Comparison of ENCODE assay signal across 18 cellular contexts in the genomic region with DNA sequence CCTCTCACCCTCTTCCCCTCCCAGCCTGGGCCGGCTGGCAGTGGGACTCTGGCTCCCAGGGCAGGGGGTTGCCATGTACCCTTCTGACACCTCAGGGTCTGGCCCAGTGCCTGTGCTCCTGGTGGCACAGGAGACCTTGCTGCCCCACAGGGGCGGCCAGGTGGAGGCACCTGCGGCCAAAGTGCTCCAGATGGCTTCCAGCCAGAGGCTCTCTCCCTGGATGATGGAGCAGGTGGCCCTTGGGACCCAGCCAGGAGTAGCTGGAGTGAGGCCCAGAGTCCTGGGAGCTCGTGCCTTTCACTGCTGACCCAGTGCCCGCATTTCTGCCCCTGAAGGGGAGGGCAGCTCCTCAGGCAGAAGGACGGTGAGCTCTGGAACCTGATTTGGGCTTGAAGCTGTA.
DNase-seq lines count a peak whose midpoint lies in the region; ATAC-seq and TF ChIP-seq lines count a peak whose summit lies in the region.
"Had no signal": no experiment of that assay in that cellular context is flagged by ENCODE, and none has a peak within 500 bp of the region (broad histone marks: within the 10 kb centered on the region; RNA-seq: fewer than 3 reads in every experiment).

No MANE protein-coding gene starts in this region.

- WGBS in thyroid gland, 2 donors = 26 to 50% methylated on average over 3 to 4 of the region's 6 CpGs

- peaks cover 48% of the 10 kb centered on the region for H3K27me3 ChIP-seq in left ventricle myocardium inferior (ENCODE audit: low read depth)
- no peaks in the 10 kb centered on the region for H3K27me3 ChIP-seq in WERI-Rb-1 (ENCODE audit: insufficient read depth, low read depth, severe bottlenecking)
- H3K27me3 ChIP-seq in thyroid gland = no peaks in the 10 kb centered on the region
- H3K27me3 ChIP-seq: ascending aorta had no signal

- H3K4me3 ChIP-seq in left ventricle myocardium inferior (no peak overlapping the region), WERI-Rb-1 (ENCODE audit: low read depth, low read length) (no peak overlapping the region), thyroid gland (replicated peaks in 1 of 3) (no peak overlapping the region)
- H3K4me3 ChIP-seq: ascending aorta, tibial nerve had no signal

- TF ChIP-seq CTCF in left ventricle myocardium inferior (IDR thresholded peaks at IDR 0.05; ENCODE audit: borderline replicate concordance) (no peak), WERI-Rb-1 (IDR thresholded peaks at IDR 0.05; ENCODE audit: low read depth, low read length) (no peak), thyroid gland (IDR thresholded peaks at IDR 0.05) (no peak)

- H3K9me3 ChIP-seq in left ventricle myocardium inferior (replicated peaks) (peaks cover 10% of the 10 kb centered on the region), WERI-Rb-1 (ENCODE audit: severe bottlenecking) (peaks cover 18% of the 10 kb centered on the region), thyroid gland (no peaks in the 10 kb centered on the region)
- H3K9me3 ChIP-seq: ascending aorta had no signal

- peak; percentile 55 for DNase-seq in left ventricle myocardium inferior
- no peak for DNase-seq in left cardiac atrium
- peak; percentile 87 for DNase-seq in NCI-H2029 treated with DMSO at 0.1 percent for 48 hours (lab: John Stamatoyannopoulos, UW)
- DNase-seq in WERI-Rb-1 = peak; percentile 6
- DNase-seq in thyroid gland = peak; percentile 99
- no peak for DNase-seq in activated T-cell treated with anti-CD3 and anti-CD28 coated beads for 4 hours
- DNase-seq: activated CD4-positive, alpha-beta memory T cell treated with anti-CD3 and anti-CD28 coated beads, Interleukin-2, amount 10 ng/mL, durations not matched to agents 7 days and 5 days; activated naive CD4-positive, alpha-beta T cell treated with anti-CD3 and anti-CD28 coated beads, Interleukin-2, amount 50 U/mL, for 16 hours; activated T-cell treated with anti-CD3 and anti-CD28 coated beads, Interleukin-2, amount 50 U/mL, for 4 hours; CD4-positive, CD25-positive, alpha-beta regulatory T cell; effector memory CD8-positive, alpha-beta T cell had no signal

- no peak for TF ChIP-seq POLR2A in thyroid gland (IDR thresholded peaks at IDR 0.05)

- ATAC-seq in left cardiac atrium (no peak), HG03175 (IDR thresholded peaks at IDR 0.05; ENCODE audit: unreplicated experiment) (no peak), GM21381 (IDR thresholded peaks at IDR 0.05; ENCODE audit: unreplicated experiment) (no peak)
- ATAC-seq: activated T-cell treated with anti-CD3 and anti-CD28 coated beads, Interleukin-2, amount 50 U/mL, for 4 hours; effector memory CD8-positive, alpha-beta T cell; sciatic nerve; stimulated activated memory B cell treated with anti-CD40 and anti-IgM and Interleukin-4, amounts not matched to agents 10 μg/mL and 1 μg/mL and 100 μg/mL, for 72 hours had no signal

- H3K36me3 ChIP-seq in left ventricle myocardium inferior (no peaks in the 10 kb centered on the region), WERI-Rb-1 (no peaks in the 10 kb centered on the region), thyroid gland (no peaks in the 10 kb centered on the region)
- H3K36me3 ChIP-seq: ascending aorta, tibial nerve had no signal

- intact Hi-C loops in left ventricle myocardium inferior (cut with micrococcal nuclease) = no loop called here
- intact Hi-C loops in left cardiac atrium (cut with DNase I) = no loop called here
- intact Hi-C loops in thyroid gland (cut with DNase I) = no loop called here

- H3K27ac ChIP-seq in left ventricle myocardium inferior (replicated peaks) (no peak overlapping the region), WERI-Rb-1 (no peak overlapping the region), thyroid gland (peak overlapping the region in 1 of 3 donors; percentile 21)
- H3K27ac ChIP-seq: ascending aorta, KMS-11, tibial nerve had no signal

- peaks cover 19% of the 10 kb centered on the region for H3K4me1 ChIP-seq in left ventricle myocardium inferior
- peaks cover 0 to 9% of the 10 kb centered on the region in 2 donors for H3K4me1 ChIP-seq in thyroid gland
- H3K4me1 ChIP-seq: ascending aorta had no signal

Comparison
In these comparisons a context has a peak if more than half of its experiments do, and no peak if none do; other contexts are left out.
1. DNase-seq: peak in left ventricle myocardium inferior (single experiment), NCI-H2029 treated with DMSO at 0.1 percent for 48 hours (single experiment), WERI-Rb-1 (single experiment) and thyroid gland (2 of 2); none in left cardiac atrium (single experiment) and activated T-cell treated with anti-CD3 and anti-CD28 coated beads for 4 hours (single experiment).